Comparison of ENCODE assay signal across 19 cellular contexts in genomic region chr18:9287037-9287436, GRCh38.
"Had no signal": no experiment of that assay in that cellular context is flagged by ENCODE, and none has a peak within 500 bp of the region (broad histone marks: within the 10 kb centered on the region; RNA-seq: fewer than 3 reads in every experiment).

No MANE protein-coding gene starts in this region.

- H3K27me3 ChIP-seq: neutrophil, sigmoid colon, spleen, suprapubic skin had no signal

- DNase-seq: activated CD4-positive, alpha-beta memory T cell treated with anti-CD3 and anti-CD28 coated beads, Interleukin-2, amount 10 ng/mL, durations not matched to agents 7 days and 5 days; activated CD4-positive, alpha-beta T cell treated with anti-CD3 and anti-CD28 coated beads for 36 hours; activated effector memory CD4-positive, alpha-beta T cell treated with anti-CD3 and anti-CD28 coated beads, Interleukin-2, amount 50 U/mL, for 16 hours; activated T-cell treated with anti-CD3 and anti-CD28 coated beads, Interleukin-2, amount 50 U/mL, for 48 hours; amniotic stem cell; caudate nucleus; effector CD4-positive, alpha-beta T cell; foreskin fibroblast; hippocampal formation; left ventricle myocardium superior; mesenchymal stem cell; naive thymus-derived CD8-positive, alpha-beta T cell; sigmoid colon; spleen; WERI-Rb-1 had no signal

- H3K9ac ChIP-seq: parathyroid adenoma had no signal

- H3K4me1 ChIP-seq: parathyroid adenoma, sigmoid colon, spleen, suprapubic skin had no signal

- H3K9me3 ChIP-seq: neutrophil, sigmoid colon, suprapubic skin had no signal

- H3K27ac ChIP-seq: coronary artery, neutrophil, parathyroid adenoma, sigmoid colon, spleen, suprapubic skin, WERI-Rb-1 had no signal

- H2AFZ ChIP-seq: parathyroid adenoma had no signal

- H3K36me3 ChIP-seq: sigmoid colon, WERI-Rb-1 had no signal

- ATAC-seq: activated CD4-positive, alpha-beta T cell treated with anti-CD3 and anti-CD28 coated beads for 36 hours; left ventricle myocardium superior; naive thymus-derived CD8-positive, alpha-beta T cell had no signal

- H3K79me2 ChIP-seq: parathyroid adenoma had no signal

- H3K4me3 ChIP-seq: coronary artery, sigmoid colon, spleen, suprapubic skin had no signal
